Comparison of ENCODE assay signal across 9 cellular contexts in genomic region chrX:119427024-119427794, GRCh38. TPM values are rescaled to one million over a fixed set of nuclear protein-coding genes. Genes with fewer than 3 reads are reported as not detected.
A peak's percentile ranks its signal among the peaks of the same experiment; 100 is the strongest.
DNase-seq lines count a peak whose midpoint lies in the region; ATAC-seq and TF ChIP-seq lines count a peak whose summit lies in the region.
"Had no signal": no experiment of that assay in that cellular context is flagged by ENCODE, and none has a peak within 500 bp of the region (broad histone marks: within the 10 kb centered on the region; RNA-seq: fewer than 3 reads in every experiment).

No MANE protein-coding gene starts in this region.

- H3K4me3 ChIP-seq in fibroblast of pulmonary artery (replicated peaks; ENCODE audit: low read depth, low read length), result no peak overlapping the region
- H3K4me3 ChIP-seq in thyroid gland (replicated peaks in 1 of 3), result no peak overlapping the region
- H3K4me3 ChIP-seq in gastroesophageal sphincter, result no peak overlapping the region

- TF ChIP-seq EP300 in gastroesophageal sphincter (IDR thresholded peaks at IDR 0.05), result no peak

- TF ChIP-seq POLR2A in thyroid gland (IDR thresholded peaks at IDR 0.05) (no peak), gastroesophageal sphincter (IDR thresholded peaks at IDR 0.05) (no peak)

- CTCF ChIA-PET in GM10248 (lab: Yijun Ruan, JAX), result no interaction called here

- intact Hi-C loops in thyroid gland (cut with DNase I), result no loop called here

- POLR2A ChIA-PET in GM10248 (lab: Yijun Ruan, JAX), result no interaction called here

- WGBS in thyroid gland, 2 donors, result 72 to 92% methylated on average over 7 to 9 of the region's 9 CpGs
- WGBS in gastroesophageal sphincter (ENCODE audit: low coverage in 1 of 2), 2 donors, result 42 to 78% methylated on average over 3 to 6 of the region's 9 CpGs

- ATAC-seq in GM21515 (IDR thresholded peaks at IDR 0.05; ENCODE audit: unreplicated experiment), result peak; percentile 87
- ATAC-seq in gastroesophageal sphincter, result no peak

- H3K4me1 ChIP-seq in thyroid gland, result no peaks in the 10 kb centered on the region
- no peaks in the 10 kb centered on the region for H3K4me1 ChIP-seq in gastroesophageal sphincter

- no peak overlapping the region for H3K27ac ChIP-seq in thyroid gland
- H3K27ac ChIP-seq in gastroesophageal sphincter, result no peak overlapping the region
- H3K27ac ChIP-seq: KMS-11 had no signal

- H3K27me3 ChIP-seq in thyroid gland (no peaks in the 10 kb centered on the region), gastroesophageal sphincter (no peaks in the 10 kb centered on the region)

- peak; percentile 41 for DNase-seq in GM10248 (ENCODE audit: extremely low spot score)
- DNase-seq in M059J (ENCODE audit: low read depth), result peak; percentile 80
- DNase-seq in fibroblast of pulmonary artery (ENCODE audit: low read depth), result peak; percentile 50
- no peak for DNase-seq in thyroid gland
- no peak for DNase-seq in NCI-H82 (lab: John Stamatoyannopoulos, UW)
- DNase-seq in DMS114 treated with DMSO at 0.1 percent for 48 hours (lab: John Stamatoyannopoulos, UW; ENCODE audit: unreplicated experiment), result no peak

- H3K9me3 ChIP-seq in thyroid gland, result no peaks in the 10 kb centered on the region
- H3K9me3 ChIP-seq in gastroesophageal sphincter, result no peaks in the 10 kb centered on the region

- no peak for TF ChIP-seq CTCF in GM10248 (IDR thresholded peaks at IDR 0.05; ENCODE audit: control extremely low read depth, extremely low read depth, low read depth, missing control alignments)
- no peak for TF ChIP-seq CTCF in fibroblast of pulmonary artery (IDR thresholded peaks at IDR 0.05; ENCODE audit: low read length, missing control alignments)
- TF ChIP-seq CTCF in thyroid gland (IDR thresholded peaks at IDR 0.05), result no peak
- no peak for TF ChIP-seq CTCF in gastroesophageal sphincter (IDR thresholded peaks at IDR 0.05)

- H3K36me3 ChIP-seq in thyroid gland (no peaks in the 10 kb centered on the region), gastroesophageal sphincter (peaks cover 0 to 3% of the 10 kb centered on the region in 2 donors)

RNA-seq across cellular contexts. Expression of gene SLC25A43, which starts 28.1 kb away (rescaled TPM):
- total RNA-seq in M059J (2014; rRNA removed; shearing (Covaris generic)), result 34.3 and 46.8 TPM in 2 replicates
- total RNA-seq in thyroid gland (10 to 100 TPM in 2 of 4 donors, 1 to 10 TPM in 2; 2.6 to 19.2 (median 9.9) TPM), gastroesophageal sphincter (10 to 100 TPM in 3 of 4 donors, 1 to 10 TPM in 1; 7.9 to 18.0 (median 14.3) TPM)

RNA-seq across cellular contexts. Expression of gene SLC25A5, which starts 41.0 kb away (rescaled TPM):
- 901 and 956 TPM in 2 replicates for total RNA-seq in M059J (2014; rRNA removed; shearing (Covaris generic))
- total RNA-seq in thyroid gland (100 to 1,000 TPM; 110 to 269 (median 202) TPM), gastroesophageal sphincter (100 to 1,000 TPM; 165 to 302 (median 209) TPM)

Comparison
In these comparisons a context has a peak if more than half of its experiments do, and no peak if none do; other contexts are left out.
1. DNase-seq: peak in GM10248 (single experiment), M059J (single experiment) and fibroblast of pulmonary artery (single experiment); none in thyroid gland (0 of 2), NCI-H82 (single experiment) and DMS114 treated with DMSO at 0.1 percent for 48 hours (single experiment).